ENCODE assay signal across 8 cellular contexts in the genomic region with DNA sequence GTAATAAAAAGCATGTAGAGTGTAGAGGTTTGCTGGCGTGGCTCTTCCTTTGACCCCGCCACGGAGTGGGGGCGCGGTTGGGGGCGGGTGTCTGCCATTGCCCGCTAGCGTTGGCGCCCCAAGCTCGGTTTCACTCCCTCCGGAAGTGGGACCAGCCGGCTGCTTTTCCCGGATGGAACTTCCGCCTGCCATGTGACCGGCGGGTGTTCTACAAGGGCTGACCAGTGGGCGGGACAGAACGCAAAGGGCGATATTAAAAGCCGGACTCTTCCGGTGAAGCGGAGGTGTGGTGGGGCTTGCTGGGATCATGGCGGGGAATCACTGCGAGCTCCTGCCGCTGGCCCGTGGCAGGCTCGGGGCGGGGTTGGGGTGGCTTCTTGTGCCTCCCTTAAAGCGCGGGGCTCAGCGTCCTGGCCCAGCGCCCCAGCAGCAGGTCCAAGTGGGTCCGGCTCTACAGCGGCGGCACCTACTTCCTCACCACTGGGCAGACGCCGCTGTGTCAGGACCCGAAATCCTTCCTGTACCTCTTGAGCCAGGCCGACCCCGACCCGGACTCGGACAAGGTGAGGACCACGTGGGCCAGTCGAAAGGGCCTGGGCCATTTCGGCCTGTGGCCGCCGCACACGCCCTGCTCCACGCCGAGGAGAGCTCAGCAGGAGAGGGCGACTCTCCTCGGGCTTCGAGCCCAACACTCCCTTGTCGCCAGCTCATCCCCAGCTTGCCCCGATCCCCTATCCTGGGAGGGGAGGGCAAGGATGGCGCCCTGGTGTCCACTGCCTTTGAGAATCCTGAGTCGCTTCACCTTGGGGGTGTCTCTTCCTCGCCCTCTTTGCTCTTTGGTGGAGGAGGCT.
DNase-seq lines count a peak whose midpoint lies in the region; ATAC-seq and TF ChIP-seq lines count a peak whose summit lies in the region.

No MANE protein-coding gene starts in this region.

- H3K36me3 Mint-ChIP-seq in nephron (ENCODE audit: low read depth): peaks cover 9% of the 10 kb centered on the region

- peak overlapping the region; percentile 57 for H3K27ac ChIP-seq in RWPE2 (ENCODE audit: poor library complexity, severe bottlenecking)

- no peaks in the 10 kb centered on the region for H3K27me3 Mint-ChIP-seq in nephron (ENCODE audit: low read depth)

- peaks cover 9% of the 10 kb centered on the region for H3K4me1 Mint-ChIP-seq in nephron

- peak; percentile 48 for ATAC-seq in GM21825 (IDR thresholded peaks at IDR 0.05; ENCODE audit: unreplicated experiment)
- peak; percentile 88 for ATAC-seq in RWPE2 (ENCODE audit: low read depth)

- no peak for TF ChIP-seq CTCF in RWPE2 (IDR thresholded peaks at IDR 0.05; ENCODE audit: poor library complexity, severe bottlenecking)
- TF ChIP-seq CTCF in nephron (IDR thresholded peaks at IDR 0.05; ENCODE audit: unreplicated experiment in 3 of 3): no peak

- H3K27ac Mint-ChIP-seq in nephron: peak overlapping the region; percentile 94 to 96 (median 96)

- H3K36me3 ChIP-seq in RWPE2 (ENCODE audit: low read depth): peaks cover 3% of the 10 kb centered on the region

- H3K4me1 ChIP-seq in RWPE2 (ENCODE audit: insufficient read depth, poor library complexity, severe bottlenecking): peaks cover 5% of the 10 kb centered on the region

- no peaks in the 10 kb centered on the region for H3K9me3 Mint-ChIP-seq in nephron

- no peaks in the 10 kb centered on the region for H3K27me3 ChIP-seq in RWPE2 (ENCODE audit: insufficient read depth, poor library complexity, severe bottlenecking)

- H3K4me3 ChIP-seq in RWPE2 (ENCODE audit: severe bottlenecking): peak overlapping the region; percentile 92

- peak overlapping the region; percentile 89 to 98 (median 96) for H3K4me3 Mint-ChIP-seq in nephron

- no peaks in the 10 kb centered on the region for H3K9me3 ChIP-seq in RWPE2 (ENCODE audit: severe bottlenecking)

- DNase-seq in DMS53 treated with DMSO at 0.1 percent for 48 hours (lab: John Stamatoyannopoulos, UW; ENCODE audit: unreplicated experiment) (peak; percentile 75), LoVo (ENCODE audit: low spot score) (peak; percentile 85), RWPE2 (ENCODE audit: low spot score) (peak; percentile 96), fibroblast of the conjunctiva (ENCODE audit: low read depth) (peak; percentile 90)
- peak; percentile 70 for DNase-seq in activated effector memory CD4-positive, alpha-beta T cell treated with Interleukin-2 at 50 U/mL for 16 hours
- peak; percentile 85 for DNase-seq in stimulated activated naive CD4-positive, alpha-beta T cell treated with Interleukin-2 at 50 U/mL for 16 hours (lab: John Stamatoyannopoulos, UW)

Comparison
In these comparisons a context has a peak if more than half of its experiments do, and no peak if none do; other contexts are left out.
1. Peak in every context shown above with its lines: DNase-seq, ATAC-seq, H3K4me3 ChIP-seq and H3K27ac ChIP-seq.